1 cellular context compared by ENCODE assay signal in the genomic region with DNA sequence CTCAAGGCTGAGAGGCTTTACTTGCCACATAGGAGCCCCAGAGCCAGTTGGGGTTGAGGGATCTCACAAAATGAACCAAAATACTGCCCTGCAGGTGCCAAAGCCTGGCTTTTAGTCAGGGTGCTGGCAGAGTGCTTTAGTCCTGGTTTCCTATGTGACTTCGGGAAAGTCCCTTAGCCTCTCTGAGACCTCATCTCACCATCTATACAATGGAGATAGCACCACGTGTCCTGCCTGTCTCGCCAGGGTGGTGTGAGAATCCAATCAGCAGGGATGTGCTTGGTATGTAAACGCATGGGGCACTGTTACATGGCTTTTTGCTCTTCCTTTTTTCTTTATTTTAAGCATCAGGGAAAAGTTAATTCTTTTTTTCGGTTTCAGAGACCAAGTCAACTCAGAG.
TF ChIP-seq lines count a peak whose summit lies in the region.

No MANE protein-coding gene starts in this region.

TF ChIP-seq in GM12878, 131 proteins besides CTCF, POLR2A, EP300 and RAD21 (continued from another document):
- TF ChIP-seq, protein P1, sequence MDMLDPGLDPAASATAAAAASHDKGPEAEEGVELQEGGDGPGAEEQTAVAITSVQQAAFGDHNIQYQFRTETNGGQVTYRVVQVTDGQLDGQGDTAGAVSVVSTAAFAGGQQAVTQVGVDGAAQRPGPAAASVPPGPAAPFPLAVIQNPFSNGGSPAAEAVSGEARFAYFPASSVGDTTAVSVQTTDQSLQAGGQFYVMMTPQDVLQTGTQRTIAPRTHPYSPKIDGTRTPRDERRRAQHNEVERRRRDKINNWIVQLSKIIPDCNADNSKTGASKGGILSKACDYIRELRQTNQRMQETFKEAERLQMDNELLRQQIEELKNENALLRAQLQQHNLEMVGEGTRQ (IDR thresholded peaks at IDR 0.05; ENCODE audit: borderline replicate concordance, low read depth, low read length) = peak; percentile 47
- no peak for TF ChIP-seq MTA2 (IDR thresholded peaks at IDR 0.05; ENCODE audit: low read depth)
- peak; percentile 76 for TF ChIP-seq RAD51 (IDR thresholded peaks at IDR 0.05)
- TF ChIP-seq, protein P2, sequence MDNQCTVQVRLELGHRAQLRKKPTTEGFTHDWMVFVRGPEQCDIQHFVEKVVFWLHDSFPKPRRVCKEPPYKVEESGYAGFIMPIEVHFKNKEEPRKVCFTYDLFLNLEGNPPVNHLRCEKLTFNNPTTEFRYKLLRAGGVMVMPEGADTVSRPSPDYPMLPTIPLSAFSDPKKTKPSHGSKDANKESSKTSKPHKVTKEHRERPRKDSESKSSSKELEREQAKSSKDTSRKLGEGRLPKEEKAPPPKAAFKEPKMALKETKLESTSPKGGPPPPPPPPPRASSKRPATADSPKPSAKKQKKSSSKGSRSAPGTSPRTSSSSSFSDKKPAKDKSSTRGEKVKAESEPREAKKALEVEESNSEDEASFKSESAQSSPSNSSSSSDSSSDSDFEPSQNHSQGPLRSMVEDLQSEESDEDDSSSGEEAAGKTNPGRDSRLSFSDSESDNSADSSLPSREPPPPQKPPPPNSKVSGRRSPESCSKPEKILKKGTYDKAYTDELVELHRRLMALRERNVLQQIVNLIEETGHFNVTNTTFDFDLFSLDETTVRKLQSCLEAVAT (IDR thresholded peaks at IDR 0.05) = no peak
- TF ChIP-seq SP1 (IDR thresholded peaks at IDR 0.05; ENCODE audit: low read depth, low read length) = no peak
